ENCODE assay signal across 22 cellular contexts in the genomic region with DNA sequence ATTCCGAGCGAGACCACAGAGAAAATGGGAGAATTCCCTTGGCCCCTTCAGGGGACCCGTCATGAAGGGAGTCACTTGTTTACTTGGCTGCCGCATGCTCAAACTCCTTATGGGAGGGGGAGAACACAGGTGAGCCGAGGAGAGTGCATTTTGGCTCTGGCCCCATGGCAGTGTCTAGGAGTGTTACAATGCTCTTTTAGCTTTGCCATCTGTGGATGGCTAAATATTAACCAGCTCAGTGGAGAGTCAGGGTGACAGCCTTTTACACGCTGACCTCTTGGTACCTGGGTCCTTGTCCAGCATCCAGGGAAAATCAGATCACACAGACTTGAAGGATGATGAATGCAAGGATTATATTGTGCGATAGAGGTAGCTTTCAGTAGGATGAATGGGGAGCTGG.
"Had no signal": no experiment of that assay in that cellular context is flagged by ENCODE, and none has a peak within 500 bp of the region (broad histone marks: within the 10 kb centered on the region; RNA-seq: fewer than 3 reads in every experiment).

No MANE protein-coding gene starts in this region.

- H3K4me3 ChIP-seq: K562 had no signal

- H3K4me2 ChIP-seq: KMS-11, SK-N-SH had no signal

- FAIRE-seq: K562 had no signal

- H3K27ac ChIP-seq: KMS-11, RWPE1 had no signal

- ATAC-seq: K562, Panc1, PC-3, T-cell had no signal

- H3K9ac ChIP-seq: KMS-11, SK-N-SH had no signal

- H3K9me3 ChIP-seq: SK-N-SH had no signal

- DNase-seq: Kasumi-1, MM.1S, NCI-H1092 treated with DMSO at 0.1 percent for 48 hours, NCI-H1436, NCI-H187, NCI-H2029, NCI-H2081 treated with DMSO at 0.1 percent for 48 hours, NCI-H2171, NCI-H226, NCI-H446 treated with DMSO at 0.1 percent for 48 hours, NCI-H524, NCI-H526 treated with DMSO at 0.1 percent for 48 hours, NCI-H774, PC-3, SHP77, SK-N-SH, SW 1271, T-cell had no signal
